16 cellular contexts compared by ENCODE assay signal in the genomic region with DNA sequence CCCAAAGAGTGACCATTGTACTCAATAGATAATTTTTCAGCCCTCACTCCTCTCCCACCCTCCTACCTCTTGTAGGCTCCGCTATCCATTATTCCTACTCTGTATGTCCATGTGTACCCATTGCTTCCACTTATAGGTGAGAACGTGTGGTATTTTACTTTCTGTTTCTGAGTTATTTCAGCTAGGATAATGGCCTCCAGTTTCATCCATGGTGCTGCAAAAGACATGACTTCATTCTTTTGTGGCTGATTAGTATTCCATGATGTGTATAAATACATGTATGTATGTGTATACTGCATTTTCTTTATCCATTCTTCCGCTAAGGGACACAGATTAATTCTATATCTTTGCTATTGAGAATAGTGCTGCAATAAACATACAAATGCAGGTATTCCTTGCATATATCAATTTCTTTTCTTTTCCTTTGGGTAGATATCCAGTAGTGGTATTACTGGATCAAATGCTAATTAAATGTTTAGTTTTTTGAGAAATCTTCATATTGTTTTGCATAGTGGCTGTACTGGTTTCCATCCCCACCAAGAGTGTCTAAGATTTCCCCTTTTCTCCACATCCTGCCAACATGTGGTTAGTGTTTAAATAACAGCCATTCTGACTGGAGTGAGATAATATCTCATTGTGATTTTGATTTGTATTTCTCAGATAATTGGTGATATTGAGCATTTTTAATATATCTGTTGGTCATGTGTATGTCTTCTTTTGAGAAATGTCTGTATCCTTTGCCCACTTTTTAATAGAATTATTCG. TPM values are rescaled to one million over a fixed set of nuclear protein-coding genes. Genes with fewer than 3 reads are reported as not detected.
A peak's percentile ranks its signal among the peaks of the same experiment; 100 is the strongest.
DNase-seq lines count a peak whose midpoint lies in the region; ATAC-seq and TF ChIP-seq lines count a peak whose summit lies in the region.
"Had no signal": no experiment of that assay in that cellular context is flagged by ENCODE, and none has a peak within 500 bp of the region (broad histone marks: within the 10 kb centered on the region; RNA-seq: fewer than 3 reads in every experiment).

No MANE protein-coding gene starts in this region.

- H3K4me3 Mint-ChIP-seq in activated T-cell treated with anti-CD3 and anti-CD28 coated beads, Interleukin-2, amount 50 U/mL, for 24 hours = peak overlapping the region; percentile 81
- peak overlapping the region; percentile 93 for H3K4me3 Mint-ChIP-seq in activated naive CD8-positive, alpha-beta T cell
- peak overlapping the region; percentile 86 for H3K4me3 Mint-ChIP-seq in stimulated activated naive CD8-positive, alpha-beta T cell treated with anti-CD3 and anti-CD28 coated beads, Interleukin-15, Interleukin-2, amounts not matched to agents 100 ng/mL and 50 ng/mL, for 24 hours

- DNase-seq in activated T-cell treated with anti-CD3 and anti-CD28 coated beads, Interleukin-2, amount 50 U/mL, for 24 hours = no peak
- no peak for DNase-seq in activated T-cell treated with anti-CD3 and anti-CD28 coated beads, Interleukin-2, amount 50 U/mL, for 1 hour
- peak; percentile 25 for DNase-seq in NB4 (ENCODE audit: low read depth)
- DNase-seq in RPMI8226 = no peak
- DNase-seq in sigmoid colon = no peak
- DNase-seq: activated CD4-positive, alpha-beta T cell treated with anti-CD3 and anti-CD28 coated beads for 4 hours; NCI-H1417; NCI-H446 treated with DMSO at 0.1 percent for 48 hours; stimulated activated CD4-positive, alpha-beta T cell treated with anti-CD3 and anti-CD28 coated beads, Interleukin-12 subunit alpha, Interleukin-12 subunit beta, amount 100 ng/mL, for 4 hours; SW 1271 had no signal

- H3K36me3 Mint-ChIP-seq in activated T-cell treated with anti-CD3 and anti-CD28 coated beads, Interleukin-2, amount 50 U/mL, for 24 hours (ENCODE audit: low read depth) = peaks cover 26% of the 10 kb centered on the region
- peaks cover 23% of the 10 kb centered on the region for H3K36me3 Mint-ChIP-seq in activated naive CD8-positive, alpha-beta T cell
- H3K36me3 Mint-ChIP-seq in stimulated activated naive CD8-positive, alpha-beta T cell treated with anti-CD3 and anti-CD28 coated beads, Interleukin-15, Interleukin-2, amounts not matched to agents 100 ng/mL and 50 ng/mL, for 24 hours (ENCODE audit: low read depth) = peaks cover 29% of the 10 kb centered on the region

- H3K4me1 Mint-ChIP-seq in activated T-cell treated with anti-CD3 and anti-CD28 coated beads, Interleukin-2, amount 50 U/mL, for 24 hours (ENCODE audit: low read depth) = peaks cover 88% of the 10 kb centered on the region
- peaks cover 85% of the 10 kb centered on the region for H3K4me1 Mint-ChIP-seq in activated naive CD8-positive, alpha-beta T cell (ENCODE audit: low read depth)
- peaks cover 91% of the 10 kb centered on the region for H3K4me1 Mint-ChIP-seq in stimulated activated naive CD8-positive, alpha-beta T cell treated with anti-CD3 and anti-CD28 coated beads, Interleukin-15, Interleukin-2, amounts not matched to agents 100 ng/mL and 50 ng/mL, for 24 hours (ENCODE audit: low read depth)

- H3K4me3 ChIP-seq in NB4 (ENCODE audit: low read depth, low read length) (no peak overlapping the region), sigmoid colon (no peak overlapping the region)
- H3K4me3 ChIP-seq: suprapubic skin had no signal

- H3K27me3 ChIP-seq in sigmoid colon = no peaks in the 10 kb centered on the region
- H3K27me3 ChIP-seq: suprapubic skin had no signal

- no peaks in the 10 kb centered on the region for H3K4me1 ChIP-seq in sigmoid colon
- H3K4me1 ChIP-seq: suprapubic skin had no signal

- no peaks in the 10 kb centered on the region for H3K9me3 Mint-ChIP-seq in activated T-cell treated with anti-CD3 and anti-CD28 coated beads, Interleukin-2, amount 50 U/mL, for 24 hours
- H3K9me3 Mint-ChIP-seq in activated naive CD8-positive, alpha-beta T cell (ENCODE audit: low read depth) = no peaks in the 10 kb centered on the region
- no peaks in the 10 kb centered on the region for H3K9me3 Mint-ChIP-seq in stimulated activated naive CD8-positive, alpha-beta T cell treated with anti-CD3 and anti-CD28 coated beads, Interleukin-15, Interleukin-2, amounts not matched to agents 100 ng/mL and 50 ng/mL, for 24 hours

- peak overlapping the region; percentile 79 for H3K27ac Mint-ChIP-seq in activated T-cell treated with anti-CD3 and anti-CD28 coated beads, Interleukin-2, amount 50 U/mL, for 24 hours
- peak overlapping the region; percentile 97 for H3K27ac Mint-ChIP-seq in activated naive CD8-positive, alpha-beta T cell
- peak overlapping the region; percentile 91 for H3K27ac Mint-ChIP-seq in stimulated activated naive CD8-positive, alpha-beta T cell treated with anti-CD3 and anti-CD28 coated beads, Interleukin-15, Interleukin-2, amounts not matched to agents 100 ng/mL and 50 ng/mL, for 24 hours

- no peaks in the 10 kb centered on the region for H3K9me3 ChIP-seq in sigmoid colon
- H3K9me3 ChIP-seq: suprapubic skin had no signal

- TF ChIP-seq CTCF in NB4 (IDR thresholded peaks at IDR 0.05; ENCODE audit: low read depth, low read length) = no peak
- TF ChIP-seq CTCF in sigmoid colon (IDR thresholded peaks at IDR 0.05) = no peak

- no peaks in the 10 kb centered on the region for H3K36me3 ChIP-seq in sigmoid colon
- H3K36me3 ChIP-seq: suprapubic skin had no signal

- H3K27ac ChIP-seq in sigmoid colon = no peak overlapping the region
- H3K27ac ChIP-seq: suprapubic skin had no signal

- TF ChIP-seq POLR2A in NB4 (IDR thresholded peaks at IDR 0.05; ENCODE audit: extremely low read depth, insufficient read length) (no peak), sigmoid colon (IDR thresholded peaks at IDR 0.05) (no peak)

- intact Hi-C loops in sigmoid colon (cut with DNase I) = no loop called here

- no peak for TF ChIP-seq EP300 in sigmoid colon (IDR thresholded peaks at IDR 0.05)

- no peak for ATAC-seq in HG03025 (IDR thresholded peaks at IDR 0.05; ENCODE audit: low FRiP score, unreplicated experiment)

- WGBS in sigmoid colon, 2 donors = 40 to 42% methylated on average over 4 of the region's 4 CpGs

- H3K27me3 Mint-ChIP-seq in activated T-cell treated with anti-CD3 and anti-CD28 coated beads, Interleukin-2, amount 50 U/mL, for 24 hours = no peaks in the 10 kb centered on the region
- no peaks in the 10 kb centered on the region for H3K27me3 Mint-ChIP-seq in activated naive CD8-positive, alpha-beta T cell
- no peaks in the 10 kb centered on the region for H3K27me3 Mint-ChIP-seq in stimulated activated naive CD8-positive, alpha-beta T cell treated with anti-CD3 and anti-CD28 coated beads, Interleukin-15, Interleukin-2, amounts not matched to agents 100 ng/mL and 50 ng/mL, for 24 hours

RNA-seq across cellular contexts. Expression of gene LY9, which starts 4.9 kb away (rescaled TPM):
- total RNA-seq in sigmoid colon = under 1 TPM in 3 of 4 donors, not detected in 1; under 0.01 to 0.36 (median 0.16) TPM
- polyA plus RNA-seq in sigmoid colon = 10 to 100 TPM in 1 of 3 donors, under 1 TPM in 1, not detected in 1; 0.23 to 12.8 TPM
- total RNA-seq: epithelial cell of proximal tubule, osteocyte had no signal
